Comparison of ENCODE assay signal across 14 cellular contexts in genomic region chr14:93234798-93235197, GRCh38. TPM values are rescaled to one million over a fixed set of nuclear protein-coding genes. Genes with fewer than 3 reads are reported as not detected.
DNase-seq lines count a peak whose midpoint lies in the region; ATAC-seq and TF ChIP-seq lines count a peak whose summit lies in the region.
"Had no signal": no experiment of that assay in that cellular context is flagged by ENCODE, and none has a peak within 500 bp of the region (broad histone marks: within the 10 kb centered on the region; RNA-seq: fewer than 3 reads in every experiment).

No MANE protein-coding gene starts in this region.

- H3K27me3 ChIP-seq in brain microvascular endothelial cell (replicated peaks): no peaks in the 10 kb centered on the region
- H3K27me3 ChIP-seq: cardiac muscle cell had no signal

- in situ Hi-C loops in brain microvascular endothelial cell (cut with HindIII; ENCODE audit: low pct_ligation_motif_present, low sequenced_read_pairs): no loop called here

- H3K36me3 ChIP-seq in brain microvascular endothelial cell (replicated peaks): no peaks in the 10 kb centered on the region
- H3K36me3 ChIP-seq: cardiac muscle cell had no signal

- DNase-seq in Daoy (ENCODE audit: low read depth) (peak; percentile 86), M059J (ENCODE audit: low read depth) (peak; percentile 86), brain microvascular endothelial cell (peak; percentile 72), left kidney (ENCODE audit: low read depth, low spot score) (peak; percentile 15), left colon (no peak), SHP77 (lab: John Stamatoyannopoulos, UW) (no peak)
- DNase-seq: DND-41; head of caudate nucleus; NCI-H1436 treated with DMSO at 0.1 percent for 48 hours; stimulated activated CD4-positive, alpha-beta T cell treated with anti-CD3 and anti-CD28 coated beads, Interleukin-12 subunit alpha, Interleukin-12 subunit beta, amount 100 ng/mL, for 4 hours had no signal

- no peak for ATAC-seq in HG02885 (IDR thresholded peaks at IDR 0.05; ENCODE audit: poor library complexity, unreplicated experiment)
- ATAC-seq in left colon: no peak
- ATAC-seq in HG02610 (IDR thresholded peaks at IDR 0.05; ENCODE audit: unreplicated experiment): no peak

- intact Hi-C loops in left colon (cut with DNase I, micrococcal nuclease): no loop called here

- H3K27ac ChIP-seq in brain microvascular endothelial cell: no peak overlapping the region
- H3K27ac ChIP-seq: cardiac muscle cell, SK-N-MC had no signal

- TF ChIP-seq CTCF in brain microvascular endothelial cell (IDR thresholded peaks at IDR 0.05; ENCODE audit: low read depth, low read length, missing control alignments): no peak

- H3K4me3 ChIP-seq in brain microvascular endothelial cell (ENCODE audit: low read depth, low read length): no peak overlapping the region
- H3K4me3 ChIP-seq: cardiac muscle cell, SK-N-MC had no signal

RNA-seq across cellular contexts. Expression of gene UBR7, which starts 27.7 kb away (rescaled TPM):
- total RNA-seq in Daoy (2014; rRNA removed; shearing (Covaris generic)): 109 and 125 TPM in 2 replicates
- 29.7 and 48.2 TPM in 2 replicates for total RNA-seq in M059J (2014; rRNA removed; shearing (Covaris generic))
- total RNA-seq in left colon: 10 to 100 TPM; 22.9 to 24.0 TPM

RNA-seq across cellular contexts. Expression of gene GON7, which starts 27.9 kb away (rescaled TPM):
- total RNA-seq in Daoy (2014; rRNA removed; shearing (Covaris generic)): 64.4 and 65.5 TPM in 2 replicates
- total RNA-seq in M059J (2014; rRNA removed; shearing (Covaris generic)): 11.4 and 23.5 TPM in 2 replicates
- 10 to 100 TPM; 17.8 to 21.3 TPM for total RNA-seq in left colon

RNA-seq across cellular contexts. Expression of gene LYSET, which starts 49.7 kb away (rescaled TPM):
- 10.8 and 23.1 TPM in 2 replicates for total RNA-seq in Daoy (2014; rRNA removed; shearing (Covaris generic))
- 8.2 and 11.6 TPM in 2 replicates for total RNA-seq in M059J (2014; rRNA removed; shearing (Covaris generic))
- total RNA-seq in left colon: 10 to 100 TPM; 30.0 to 32.0 TPM

RNA-seq across cellular contexts. Expression of gene MOAP1, which starts 50.1 kb away (rescaled TPM):
- total RNA-seq in Daoy (2014; rRNA removed; shearing (Covaris generic)): 18.8 and 19.8 TPM in 2 replicates
- 9.8 and 10.9 TPM in 2 replicates for total RNA-seq in M059J (2014; rRNA removed; shearing (Covaris generic))
- 10 to 100 TPM; 17.8 to 20.0 TPM for total RNA-seq in left colon

Comparison
In these comparisons a context has a peak if more than half of its experiments do, and no peak if none do; other contexts are left out.
1. DNase-seq: peak in Daoy (single experiment), M059J (single experiment), brain microvascular endothelial cell (single experiment) and left kidney (single experiment); none in left colon (0 of 2) and SHP77 (0 of 2).